ENCODE assay signal across 8 cellular contexts in the genomic region with DNA sequence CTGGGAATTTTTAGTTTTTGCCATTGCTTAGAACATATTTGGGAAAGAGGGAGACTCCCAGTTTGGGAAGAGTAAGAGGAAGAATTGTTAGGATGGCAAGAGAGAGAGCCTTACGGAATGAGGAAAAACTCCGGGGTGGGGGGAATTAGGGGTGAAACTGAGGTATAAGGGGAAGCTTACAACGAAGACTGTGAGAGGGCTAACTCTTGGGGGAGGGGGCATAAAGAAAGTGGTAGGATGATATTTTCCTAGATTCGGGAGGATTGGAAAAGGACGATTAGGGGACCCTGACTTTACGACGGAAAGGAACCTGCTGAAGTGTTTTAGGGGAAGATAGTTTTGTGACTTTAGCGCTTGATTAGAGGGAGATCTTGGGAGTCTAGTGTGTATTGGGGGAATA. TPM values are rescaled to one million over a fixed set of nuclear protein-coding genes. Genes with fewer than 3 reads are reported as not detected.
A peak's percentile ranks its signal among the peaks of the same experiment; 100 is the strongest.
DNase-seq lines count a peak whose midpoint lies in the region; ATAC-seq and TF ChIP-seq lines count a peak whose summit lies in the region.

No MANE protein-coding gene starts in this region.

- peaks cover 6% of the 10 kb centered on the region for H4K20me1 ChIP-seq in DND-41 (ENCODE audit: insufficient read depth, low read length)
- peaks cover 4% of the 10 kb centered on the region for H4K20me1 ChIP-seq in osteoblast (ENCODE audit: insufficient read depth, low read length)

- peaks cover 4% of the 10 kb centered on the region for H3K36me3 Mint-ChIP-seq in endodermal cell (ENCODE audit: low read depth)

- TF ChIP-seq CTCF in DND-41 (IDR thresholded peaks at IDR 0.05; ENCODE audit: borderline replicate concordance, extremely low read depth, low read length, poor library complexity, severe bottlenecking) (no peak), endodermal cell (conservative IDR thresholded peaks at IDR 0.05) (no peak), osteoblast (IDR thresholded peaks at IDR 0.05; ENCODE audit: extremely low read depth, low read depth, low read length) (no peak)

- peak overlapping the region; percentile 90 for H3K27ac Mint-ChIP-seq in endodermal cell

- peaks cover 6% of the 10 kb centered on the region for H3K4me1 Mint-ChIP-seq in endodermal cell

- H3K9me3 ChIP-seq in DND-41 (ENCODE audit: insufficient read depth, low read length, severe bottlenecking), result no peaks in the 10 kb centered on the region
- no peaks in the 10 kb centered on the region for H3K9me3 ChIP-seq in NT2/D1 (ENCODE audit: insufficient read depth, low read length)
- H3K9me3 ChIP-seq in endodermal cell (ENCODE audit: control insufficient read depth, low read length), result no peaks in the 10 kb centered on the region
- no peaks in the 10 kb centered on the region for H3K9me3 ChIP-seq in osteoblast (ENCODE audit: low read depth, low read length)

- H3K4me2 ChIP-seq in DND-41 (ENCODE audit: insufficient read depth, low read length) (peak overlapping the region; percentile 75), osteoblast (ENCODE audit: insufficient read depth, low read length) (peak overlapping the region; percentile 83)

- H3K4me1 ChIP-seq in DND-41 (ENCODE audit: insufficient read depth, low read length) (peaks cover 27% of the 10 kb centered on the region), NT2/D1 (ENCODE audit: insufficient read depth, insufficient read length) (no peaks in the 10 kb centered on the region), endodermal cell (ENCODE audit: control insufficient read depth, insufficient read depth, low read length) (peaks cover 3% of the 10 kb centered on the region), osteoblast (ENCODE audit: insufficient read depth, low read length) (peaks cover 10% of the 10 kb centered on the region)

- peaks cover 56% of the 10 kb centered on the region for H3K79me2 ChIP-seq in DND-41 (ENCODE audit: insufficient read depth, low read length)
- H3K79me2 ChIP-seq in osteoblast (ENCODE audit: insufficient read depth, low read length), result peaks cover 38% of the 10 kb centered on the region

- no peaks in the 10 kb centered on the region for H3K27me3 Mint-ChIP-seq in endodermal cell (ENCODE audit: insufficient read depth)

- H3K36me3 ChIP-seq in DND-41 (ENCODE audit: insufficient read depth, low read length) (peaks cover 9% of the 10 kb centered on the region; the same call in 1 of the 2 replicates), NT2/D1 (ENCODE audit: insufficient read depth, insufficient read length, low read length) (peaks cover 3% of the 10 kb centered on the region), endodermal cell (ENCODE audit: control insufficient read depth, insufficient read depth, low read length) (peaks cover 7% of the 10 kb centered on the region), osteoblast (ENCODE audit: insufficient read depth, low read length) (peaks cover 4% of the 10 kb centered on the region)

- no peaks in the 10 kb centered on the region for H3K27me3 ChIP-seq in DND-41 (ENCODE audit: insufficient read depth, low read length, poor library complexity)
- H3K27me3 ChIP-seq in NT2/D1 (ENCODE audit: insufficient read depth, insufficient read length), result no peaks in the 10 kb centered on the region
- H3K27me3 ChIP-seq in endodermal cell (ENCODE audit: control insufficient read depth, insufficient read depth, low read length, poor library complexity, severe bottlenecking), result no peaks in the 10 kb centered on the region
- no peaks in the 10 kb centered on the region for H3K27me3 ChIP-seq in osteoblast (ENCODE audit: insufficient read depth, low read length)

- DNase-seq in DND-41 (no peak), NT2/D1 (ENCODE audit: low read depth, low spot score) (no peak), endodermal cell (no peak), osteoblast (ENCODE audit: insufficient read length, low spot score, missing footprints) (no peak), occipital lobe (lab: John Stamatoyannopoulos, UW) (no peak), C1 segment of cervical spinal cord (lab: John Stamatoyannopoulos, UW) (no peak), NCI-H146 (lab: John Stamatoyannopoulos, UW) (no peak)

- WGBS in endodermal cell (ENCODE audit: insufficient coverage in 1 of 2, insufficient read length in 1 of 2), 2 experiments, result 0% methylated on average over 2 to 8 of the region's 8 CpGs

- peak overlapping the region; percentile 68 to 96 for H3K4me3 ChIP-seq in DND-41 (ENCODE audit: low read depth in 1 of 2, low read length in 2 of 2)
- peak overlapping the region; percentile 51 for H3K4me3 ChIP-seq in NT2/D1 (ENCODE audit: insufficient read length, low read depth)
- H3K4me3 ChIP-seq in endodermal cell (ENCODE audit: low read length), result peak overlapping the region; percentile 93
- peak overlapping the region; percentile 82 for H3K4me3 ChIP-seq in osteoblast (ENCODE audit: insufficient read depth, low read length)

- H2AFZ ChIP-seq in DND-41 (ENCODE audit: low read depth, low read length), result peak overlapping the region; percentile 79
- peak overlapping the region; percentile 50 for H2AFZ ChIP-seq in osteoblast (ENCODE audit: low read length)

- no peak for ATAC-seq in DND-41 (ENCODE audit: insufficient read depth, low read depth)
- ATAC-seq in HG02973 (IDR thresholded peaks at IDR 0.05; ENCODE audit: unreplicated experiment), result no peak

- H3K9ac ChIP-seq in DND-41 (ENCODE audit: low read depth, low read length) (peak overlapping the region; percentile 96), NT2/D1 (ENCODE audit: insufficient read length, low read depth) (peak overlapping the region; percentile 70), endodermal cell (ENCODE audit: extremely low read depth, low read length, poor library complexity, severe bottlenecking) (peak overlapping the region; percentile 80)

- H3K9me3 Mint-ChIP-seq in endodermal cell, result peaks cover 26% of the 10 kb centered on the region

- peak overlapping the region; percentile 93 for H3K27ac ChIP-seq in DND-41 (ENCODE audit: low read length)
- peak overlapping the region; percentile 96 for H3K27ac ChIP-seq in endodermal cell (ENCODE audit: low read depth, low read length)
- peak overlapping the region; percentile 72 for H3K27ac ChIP-seq in osteoblast (ENCODE audit: low read depth, low read length)

- H3K4me3 Mint-ChIP-seq in endodermal cell, result peak overlapping the region; percentile 93

RNA-seq across cellular contexts. Expression of gene PHF6, which starts 0.6 kb away (rescaled TPM):
- total RNA-seq in endodermal cell (10 to 100 TPM; 41.5 to 50.1 TPM), osteoblast (17.0 and 18.0 TPM in 2 replicates), occipital lobe (89.5 TPM)
- 85.0 TPM for polyA plus RNA-seq in endodermal cell (2013, experiment 1 of 2)
- polyA plus RNA-seq in endodermal cell (2013, experiment 2 of 2), result 80.7 TPM
